9 cellular contexts compared by ENCODE assay signal in the genomic region with DNA sequence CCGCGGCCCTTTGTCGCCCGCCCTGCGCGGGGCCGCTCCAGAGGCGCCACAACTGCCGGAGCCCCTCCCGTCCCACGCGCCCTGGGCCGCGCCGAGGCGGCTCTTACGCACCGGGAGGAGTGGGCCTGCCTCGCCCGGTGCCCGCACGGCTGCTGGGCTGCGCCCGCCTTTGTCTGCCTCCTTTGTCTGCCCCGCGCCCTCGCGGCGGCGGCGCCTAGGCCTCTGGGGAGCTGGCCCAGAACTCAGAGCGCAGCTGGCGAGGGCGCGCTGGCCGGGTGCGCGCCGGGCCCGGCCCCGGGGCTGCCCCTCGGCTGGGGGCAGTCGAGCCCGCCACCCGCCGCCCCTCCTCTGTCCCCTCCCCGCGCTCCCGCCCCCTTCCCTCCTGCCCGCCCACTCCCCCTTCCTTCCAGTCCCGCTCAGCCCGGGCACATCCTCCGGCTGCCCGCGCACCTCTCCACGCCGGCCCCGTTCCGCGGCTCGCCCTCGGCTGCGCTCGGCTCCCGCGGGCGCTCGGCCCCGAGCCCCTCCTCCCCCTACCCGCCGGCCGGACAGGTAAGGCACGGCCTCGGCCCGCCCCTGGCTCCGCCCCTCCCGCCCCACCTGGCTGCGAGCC. TPM values are rescaled to one million over a fixed set of nuclear protein-coding genes. Genes with fewer than 3 reads are reported as not detected.
DNase-seq lines count a peak whose midpoint lies in the region; ATAC-seq lines count a peak whose summit lies in the region.
"Had no signal": no experiment of that assay in that cellular context is flagged by ENCODE, and none has a peak within 500 bp of the region (broad histone marks: within the 10 kb centered on the region; RNA-seq: fewer than 3 reads in every experiment).

A gene with protein sequence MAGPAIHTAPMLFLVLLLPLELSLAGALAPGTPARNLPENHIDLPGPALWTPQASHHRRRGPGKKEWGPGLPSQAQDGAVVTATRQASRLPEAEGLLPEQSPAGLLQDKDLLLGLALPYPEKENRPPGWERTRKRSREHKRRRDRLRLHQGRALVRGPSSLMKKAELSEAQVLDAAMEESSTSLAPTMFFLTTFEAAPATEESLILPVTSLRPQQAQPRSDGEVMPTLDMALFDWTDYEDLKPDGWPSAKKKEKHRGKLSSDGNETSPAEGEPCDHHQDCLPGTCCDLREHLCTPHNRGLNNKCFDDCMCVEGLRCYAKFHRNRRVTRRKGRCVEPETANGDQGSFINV (plus strand): TSS at position 409 of the 613 bp plus-strand sequence. CDS start 14,549 bp downstream, outside the sequence.

- H3K9me3 Mint-ChIP-seq in stimulated activated naive CD8-positive, alpha-beta T cell treated with anti-CD3 and anti-CD28 coated beads, Interleukin-15, Interleukin-2, amounts not matched to agents 100 ng/mL and 50 ng/mL, for 24 hours, result no peaks in the 10 kb centered on the region
- no peaks in the 10 kb centered on the region for H3K9me3 Mint-ChIP-seq in activated T-cell treated with anti-CD3 and anti-CD28 coated beads, Interleukin-2, amount 50 U/mL, for 72 hours

- H3K36me3 Mint-ChIP-seq in stimulated activated naive CD8-positive, alpha-beta T cell treated with anti-CD3 and anti-CD28 coated beads, Interleukin-15, Interleukin-2, amounts not matched to agents 100 ng/mL and 50 ng/mL, for 24 hours (ENCODE audit: low read depth), result no peaks in the 10 kb centered on the region
- H3K36me3 Mint-ChIP-seq in activated T-cell treated with anti-CD3 and anti-CD28 coated beads, Interleukin-2, amount 50 U/mL, for 72 hours (ENCODE audit: insufficient read depth in 2 of 2), result peaks cover 0 to 2% of the 10 kb centered on the region in 2 donors

- intact Hi-C loops in sciatic nerve (cut with DNase I), result no loop called here

- ATAC-seq in stimulated activated naive CD8-positive, alpha-beta T cell treated with anti-CD3 and anti-CD28 coated beads, Interleukin-15, Interleukin-2, amounts not matched to agents 100 U/mL and 50 U/mL, for 24 hours, result no peak
- peak; percentile 31 to 32 for ATAC-seq in activated T-cell treated with anti-CD3 and anti-CD28 coated beads, Interleukin-2, amount 50 U/mL, for 72 hours (replicated peaks in 1 of 2)
- no peak for ATAC-seq in GM21367 (IDR thresholded peaks at IDR 0.05; ENCODE audit: unreplicated experiment)
- no peak for ATAC-seq in sciatic nerve

- peak within 1 kb of the TSS; percentile 71 for H3K4me3 Mint-ChIP-seq in stimulated activated naive CD8-positive, alpha-beta T cell treated with anti-CD3 and anti-CD28 coated beads, Interleukin-15, Interleukin-2, amounts not matched to agents 100 ng/mL and 50 ng/mL, for 24 hours
- H3K4me3 Mint-ChIP-seq in activated T-cell treated with anti-CD3 and anti-CD28 coated beads, Interleukin-2, amount 50 U/mL, for 72 hours, result peak within 1 kb of the TSS; percentile 76 to 81

- peaks cover 26% of the 10 kb centered on the region for H3K4me1 Mint-ChIP-seq in stimulated activated naive CD8-positive, alpha-beta T cell treated with anti-CD3 and anti-CD28 coated beads, Interleukin-15, Interleukin-2, amounts not matched to agents 100 ng/mL and 50 ng/mL, for 24 hours (ENCODE audit: low read depth)
- peaks cover 13% of the 10 kb centered on the region for H3K4me1 Mint-ChIP-seq in activated T-cell treated with anti-CD3 and anti-CD28 coated beads, Interleukin-2, amount 50 U/mL, for 72 hours (ENCODE audit: low read depth)

- H3K27me3 Mint-ChIP-seq in stimulated activated naive CD8-positive, alpha-beta T cell treated with anti-CD3 and anti-CD28 coated beads, Interleukin-15, Interleukin-2, amounts not matched to agents 100 ng/mL and 50 ng/mL, for 24 hours, result peaks cover 40% of the 10 kb centered on the region
- peaks cover 55% of the 10 kb centered on the region for H3K27me3 Mint-ChIP-seq in activated T-cell treated with anti-CD3 and anti-CD28 coated beads, Interleukin-2, amount 50 U/mL, for 72 hours (ENCODE audit: low read depth)

- DNase-seq in stimulated activated naive CD8-positive, alpha-beta T cell treated with anti-CD3 and anti-CD28 coated beads, Interleukin-15, Interleukin-2, amounts not matched to agents 100 U/mL and 50 U/mL, for 24 hours, result no peak
- DNase-seq in activated T-cell treated with anti-CD3 and anti-CD28 coated beads, Interleukin-2, amount 50 U/mL, for 72 hours, result peak; percentile 14 to 26
- DNase-seq in left kidney (ENCODE audit: low read depth, low spot score) (peak; percentile 88), CD1c-positive myeloid dendritic cell (ENCODE audit: extremely low spot score) (no peak), sciatic nerve (ENCODE audit: low spot score) (no peak)
- DNase-seq in activated effector memory CD4-positive, alpha-beta T cell treated with anti-CD3 and anti-CD28 coated beads, Interleukin-2, amount 50 U/mL, for 16 hours, result no peak

- H3K27ac Mint-ChIP-seq in stimulated activated naive CD8-positive, alpha-beta T cell treated with anti-CD3 and anti-CD28 coated beads, Interleukin-15, Interleukin-2, amounts not matched to agents 100 ng/mL and 50 ng/mL, for 24 hours, result no peak within 1 kb of the TSS
- no peak within 1 kb of the TSS for H3K27ac Mint-ChIP-seq in activated T-cell treated with anti-CD3 and anti-CD28 coated beads, Interleukin-2, amount 50 U/mL, for 72 hours

RNA-seq across cellular contexts. Expression of the gene that starts here (rescaled TPM):
- under 1 TPM; 0.12 to 0.30 TPM for total RNA-seq in activated T-cell treated with anti-CD3 and anti-CD28 coated beads, Interleukin-2, amount 50 U/mL, for 72 hours
- not detected for total RNA-seq in sciatic nerve
- total RNA-seq: thyroid gland had no signal

Comparison
In these comparisons a context has a peak if more than half of its experiments do, and no peak if none do; other contexts are left out.
1. Peak in DNase-seq and ATAC-seq in activated T-cell treated with anti-CD3 and anti-CD28 coated beads, Interleukin-2, amount 50 U/mL, for 72 hours; RNA of the gene not detected or under 1 TPM.